1 cellular context compared by ENCODE assay signal in the genomic region with DNA sequence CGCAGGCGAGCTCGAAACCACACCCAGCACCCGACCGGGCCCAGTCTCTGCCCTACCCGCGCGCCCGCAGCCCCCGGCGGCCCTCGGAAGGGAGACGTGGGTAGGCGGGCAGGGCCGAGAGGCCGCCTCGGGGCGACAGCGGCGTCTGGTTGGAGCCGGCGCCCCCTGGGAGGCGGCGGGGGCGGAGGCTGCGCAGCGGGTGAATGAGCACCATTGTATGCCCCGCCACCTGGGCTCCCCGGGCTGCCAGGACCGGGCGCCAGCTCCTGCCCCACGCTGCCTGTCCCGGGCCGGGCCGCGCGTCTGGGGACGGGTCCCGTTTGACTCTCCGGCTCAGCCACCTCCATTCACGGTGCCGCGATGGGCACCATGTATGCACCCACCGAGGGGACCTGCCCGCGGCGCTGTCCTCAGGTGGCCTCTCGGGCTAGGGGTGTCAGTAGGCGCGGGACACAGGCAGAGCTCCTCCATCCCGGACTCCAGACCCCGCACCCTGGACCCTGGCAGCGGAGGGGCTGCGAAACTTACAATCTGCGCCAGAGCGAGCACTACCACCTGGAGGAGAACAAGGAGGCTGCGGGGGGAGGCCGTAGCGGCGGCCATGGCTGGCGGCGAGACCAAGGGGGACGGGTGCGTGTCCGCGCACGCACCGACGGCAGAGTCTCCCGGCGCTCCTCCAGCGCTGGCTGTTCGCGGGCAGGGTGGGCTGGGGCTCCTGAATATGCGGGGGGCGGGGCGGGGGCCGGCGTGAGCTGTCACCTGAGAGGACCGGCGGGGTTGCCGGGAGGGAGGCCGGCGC.
TF ChIP-seq lines count a peak whose summit lies in the region.

A gene (minus strand): TSS at position 692 of the 799 bp plus-strand sequence. CDS start 89 bp downstream, at position 603.

TF ChIP-seq in H1, 55 proteins besides CTCF, POLR2A, EP300 and RAD21 (continued from another document):
- TF ChIP-seq, protein P1, sequence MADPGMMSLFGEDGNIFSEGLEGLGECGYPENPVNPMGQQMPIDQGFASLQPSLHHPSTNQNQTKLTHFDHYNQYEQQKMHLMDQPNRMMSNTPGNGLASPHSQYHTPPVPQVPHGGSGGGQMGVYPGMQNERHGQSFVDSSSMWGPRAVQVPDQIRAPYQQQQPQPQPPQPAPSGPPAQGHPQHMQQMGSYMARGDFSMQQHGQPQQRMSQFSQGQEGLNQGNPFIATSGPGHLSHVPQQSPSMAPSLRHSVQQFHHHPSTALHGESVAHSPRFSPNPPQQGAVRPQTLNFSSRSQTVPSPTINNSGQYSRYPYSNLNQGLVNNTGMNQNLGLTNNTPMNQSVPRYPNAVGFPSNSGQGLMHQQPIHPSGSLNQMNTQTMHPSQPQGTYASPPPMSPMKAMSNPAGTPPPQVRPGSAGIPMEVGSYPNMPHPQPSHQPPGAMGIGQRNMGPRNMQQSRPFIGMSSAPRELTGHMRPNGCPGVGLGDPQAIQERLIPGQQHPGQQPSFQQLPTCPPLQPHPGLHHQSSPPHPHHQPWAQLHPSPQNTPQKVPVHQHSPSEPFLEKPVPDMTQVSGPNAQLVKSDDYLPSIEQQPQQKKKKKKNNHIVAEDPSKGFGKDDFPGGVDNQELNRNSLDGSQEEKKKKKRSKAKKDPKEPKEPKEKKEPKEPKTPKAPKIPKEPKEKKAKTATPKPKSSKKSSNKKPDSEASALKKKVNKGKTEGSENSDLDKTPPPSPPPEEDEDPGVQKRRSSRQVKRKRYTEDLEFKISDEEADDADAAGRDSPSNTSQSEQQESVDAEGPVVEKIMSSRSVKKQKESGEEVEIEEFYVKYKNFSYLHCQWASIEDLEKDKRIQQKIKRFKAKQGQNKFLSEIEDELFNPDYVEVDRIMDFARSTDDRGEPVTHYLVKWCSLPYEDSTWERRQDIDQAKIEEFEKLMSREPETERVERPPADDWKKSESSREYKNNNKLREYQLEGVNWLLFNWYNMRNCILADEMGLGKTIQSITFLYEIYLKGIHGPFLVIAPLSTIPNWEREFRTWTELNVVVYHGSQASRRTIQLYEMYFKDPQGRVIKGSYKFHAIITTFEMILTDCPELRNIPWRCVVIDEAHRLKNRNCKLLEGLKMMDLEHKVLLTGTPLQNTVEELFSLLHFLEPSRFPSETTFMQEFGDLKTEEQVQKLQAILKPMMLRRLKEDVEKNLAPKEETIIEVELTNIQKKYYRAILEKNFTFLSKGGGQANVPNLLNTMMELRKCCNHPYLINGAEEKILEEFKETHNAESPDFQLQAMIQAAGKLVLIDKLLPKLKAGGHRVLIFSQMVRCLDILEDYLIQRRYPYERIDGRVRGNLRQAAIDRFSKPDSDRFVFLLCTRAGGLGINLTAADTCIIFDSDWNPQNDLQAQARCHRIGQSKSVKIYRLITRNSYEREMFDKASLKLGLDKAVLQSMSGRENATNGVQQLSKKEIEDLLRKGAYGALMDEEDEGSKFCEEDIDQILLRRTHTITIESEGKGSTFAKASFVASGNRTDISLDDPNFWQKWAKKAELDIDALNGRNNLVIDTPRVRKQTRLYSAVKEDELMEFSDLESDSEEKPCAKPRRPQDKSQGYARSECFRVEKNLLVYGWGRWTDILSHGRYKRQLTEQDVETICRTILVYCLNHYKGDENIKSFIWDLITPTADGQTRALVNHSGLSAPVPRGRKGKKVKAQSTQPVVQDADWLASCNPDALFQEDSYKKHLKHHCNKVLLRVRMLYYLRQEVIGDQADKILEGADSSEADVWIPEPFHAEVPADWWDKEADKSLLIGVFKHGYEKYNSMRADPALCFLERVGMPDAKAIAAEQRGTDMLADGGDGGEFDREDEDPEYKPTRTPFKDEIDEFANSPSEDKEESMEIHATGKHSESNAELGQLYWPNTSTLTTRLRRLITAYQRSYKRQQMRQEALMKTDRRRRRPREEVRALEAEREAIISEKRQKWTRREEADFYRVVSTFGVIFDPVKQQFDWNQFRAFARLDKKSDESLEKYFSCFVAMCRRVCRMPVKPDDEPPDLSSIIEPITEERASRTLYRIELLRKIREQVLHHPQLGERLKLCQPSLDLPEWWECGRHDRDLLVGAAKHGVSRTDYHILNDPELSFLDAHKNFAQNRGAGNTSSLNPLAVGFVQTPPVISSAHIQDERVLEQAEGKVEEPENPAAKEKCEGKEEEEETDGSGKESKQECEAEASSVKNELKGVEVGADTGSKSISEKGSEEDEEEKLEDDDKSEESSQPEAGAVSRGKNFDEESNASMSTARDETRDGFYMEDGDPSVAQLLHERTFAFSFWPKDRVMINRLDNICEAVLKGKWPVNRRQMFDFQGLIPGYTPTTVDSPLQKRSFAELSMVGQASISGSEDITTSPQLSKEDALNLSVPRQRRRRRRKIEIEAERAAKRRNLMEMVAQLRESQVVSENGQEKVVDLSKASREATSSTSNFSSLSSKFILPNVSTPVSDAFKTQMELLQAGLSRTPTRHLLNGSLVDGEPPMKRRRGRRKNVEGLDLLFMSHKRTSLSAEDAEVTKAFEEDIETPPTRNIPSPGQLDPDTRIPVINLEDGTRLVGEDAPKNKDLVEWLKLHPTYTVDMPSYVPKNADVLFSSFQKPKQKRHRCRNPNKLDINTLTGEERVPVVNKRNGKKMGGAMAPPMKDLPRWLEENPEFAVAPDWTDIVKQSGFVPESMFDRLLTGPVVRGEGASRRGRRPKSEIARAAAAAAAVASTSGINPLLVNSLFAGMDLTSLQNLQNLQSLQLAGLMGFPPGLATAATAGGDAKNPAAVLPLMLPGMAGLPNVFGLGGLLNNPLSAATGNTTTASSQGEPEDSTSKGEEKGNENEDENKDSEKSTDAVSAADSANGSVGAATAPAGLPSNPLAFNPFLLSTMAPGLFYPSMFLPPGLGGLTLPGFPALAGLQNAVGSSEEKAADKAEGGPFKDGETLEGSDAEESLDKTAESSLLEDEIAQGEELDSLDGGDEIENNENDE (IDR thresholded peaks at IDR 0.05; ENCODE audit: insufficient replicate concordance, low read length), result no peak
- TF ChIP-seq CREB1 (IDR thresholded peaks at IDR 0.05) (no peak), SP4 (IDR thresholded peaks at IDR 0.05; ENCODE audit: low read length) (no peak), BACH1 (IDR thresholded peaks at IDR 0.05; ENCODE audit: low read length) (no peak), FOSL1 (IDR thresholded peaks at IDR 0.05; ENCODE audit: insufficient read depth, low read depth, low read length) (no peak), KDM1A (IDR thresholded peaks at IDR 0.05; ENCODE audit: borderline replicate concordance, low read length) (no peak), CHD2 (IDR thresholded peaks at IDR 0.05; ENCODE audit: low read length) (no peak), BCL11A (IDR thresholded peaks at IDR 0.05; ENCODE audit: low read depth in 2 of 2, low read length in 2 of 2) (no peak), EZH2 (IDR thresholded peaks at IDR 0.05; ENCODE audit: low read depth, low read length, severe bottlenecking) (peak; percentile 57), PHF8 (conservative IDR thresholded peaks at IDR 0.05; ENCODE audit: low read depth, low read length) (no peak), SIX5 (IDR thresholded peaks at IDR 0.05; ENCODE audit: low read depth, low read length) (no peak), NANOG (IDR thresholded peaks at IDR 0.05; ENCODE audit: insufficient read depth, low read depth, low read length, poor library complexity, severe bottlenecking) (no peak), SIN3A (conservative IDR thresholded peaks at IDR 0.05 in 1 of 2, IDR thresholded peaks at IDR 0.05 in 1 of 2; ENCODE audit: low read depth in 1 of 2, low read length in 2 of 2) (peak in 1 of 2 experiments; percentile 24; a peak in 1 of 4 replicates), EGR1 (IDR thresholded peaks at IDR 0.05; ENCODE audit: borderline replicate concordance, low read depth, low read length) (peak; percentile 52; the same call in 1 of the 2 replicates), KDM5A (IDR thresholded peaks at IDR 0.05; ENCODE audit: low read length) (no peak), BRCA1 (IDR thresholded peaks at IDR 0.05; ENCODE audit: low read depth, low read length) (no peak), CBX5 (IDR thresholded peaks at IDR 0.05; ENCODE audit: low read depth, low read length) (no peak), JUND (IDR thresholded peaks at IDR 0.05; ENCODE audit: low read length) (no peak), POLR2AphosphoS5 (IDR thresholded peaks at IDR 0.05; ENCODE audit: low read depth, low read length) (no peak), TAF7 (optimal IDR thresholded peaks at IDR 0.05; ENCODE audit: borderline replicate concordance, low read depth, low read length) (no peak), CEBPB (IDR thresholded peaks at IDR 0.05; ENCODE audit: low read depth, low read length) (no peak), RBBP5 (IDR thresholded peaks at IDR 0.05; ENCODE audit: borderline replicate concordance, low read depth, low read length) (peak; percentile 40; the same call in 1 of the 2 replicates), NRF1 (IDR thresholded peaks at IDR 0.05; ENCODE audit: low read depth, low read length) (no peak), YY1 (IDR thresholded peaks at IDR 0.05; ENCODE audit: low read depth, low read length) (peak; percentile 77; the same call in 1 of the 2 replicates), TEAD4 (IDR thresholded peaks at IDR 0.05; ENCODE audit: low read depth, low read length) (no peak), GTF2F1 (IDR thresholded peaks at IDR 0.05; ENCODE audit: borderline replicate concordance, low read depth, low read length) (no peak), SRF (IDR thresholded peaks at IDR 0.05; ENCODE audit: low read depth, low read length) (no peak), HDAC6 (IDR thresholded peaks at IDR 0.05; ENCODE audit: low read depth, low read length) (no peak), SUZ12 (IDR thresholded peaks at IDR 0.05; ENCODE audit: low read length) (peak; percentile 70)
- TF ChIP-seq, protein P2, sequence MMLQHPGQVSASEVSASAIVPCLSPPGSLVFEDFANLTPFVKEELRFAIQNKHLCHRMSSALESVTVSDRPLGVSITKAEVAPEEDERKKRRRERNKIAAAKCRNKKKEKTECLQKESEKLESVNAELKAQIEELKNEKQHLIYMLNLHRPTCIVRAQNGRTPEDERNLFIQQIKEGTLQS (IDR thresholded peaks at IDR 0.05; ENCODE audit: insufficient read depth, low read depth, low read length), result no peak
- TF ChIP-seq, protein P3, sequence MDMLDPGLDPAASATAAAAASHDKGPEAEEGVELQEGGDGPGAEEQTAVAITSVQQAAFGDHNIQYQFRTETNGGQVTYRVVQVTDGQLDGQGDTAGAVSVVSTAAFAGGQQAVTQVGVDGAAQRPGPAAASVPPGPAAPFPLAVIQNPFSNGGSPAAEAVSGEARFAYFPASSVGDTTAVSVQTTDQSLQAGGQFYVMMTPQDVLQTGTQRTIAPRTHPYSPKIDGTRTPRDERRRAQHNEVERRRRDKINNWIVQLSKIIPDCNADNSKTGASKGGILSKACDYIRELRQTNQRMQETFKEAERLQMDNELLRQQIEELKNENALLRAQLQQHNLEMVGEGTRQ (IDR thresholded peaks at IDR 0.05; ENCODE audit: low read length), result no peak
- TF ChIP-seq, protein P4, sequence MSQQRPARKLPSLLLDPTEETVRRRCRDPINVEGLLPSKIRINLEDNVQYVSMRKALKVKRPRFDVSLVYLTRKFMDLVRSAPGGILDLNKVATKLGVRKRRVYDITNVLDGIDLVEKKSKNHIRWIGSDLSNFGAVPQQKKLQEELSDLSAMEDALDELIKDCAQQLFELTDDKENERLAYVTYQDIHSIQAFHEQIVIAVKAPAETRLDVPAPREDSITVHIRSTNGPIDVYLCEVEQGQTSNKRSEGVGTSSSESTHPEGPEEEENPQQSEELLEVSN (IDR thresholded peaks at IDR 0.05), result no peak
